1 cellular context compared by ENCODE assay signal in the genomic region with DNA sequence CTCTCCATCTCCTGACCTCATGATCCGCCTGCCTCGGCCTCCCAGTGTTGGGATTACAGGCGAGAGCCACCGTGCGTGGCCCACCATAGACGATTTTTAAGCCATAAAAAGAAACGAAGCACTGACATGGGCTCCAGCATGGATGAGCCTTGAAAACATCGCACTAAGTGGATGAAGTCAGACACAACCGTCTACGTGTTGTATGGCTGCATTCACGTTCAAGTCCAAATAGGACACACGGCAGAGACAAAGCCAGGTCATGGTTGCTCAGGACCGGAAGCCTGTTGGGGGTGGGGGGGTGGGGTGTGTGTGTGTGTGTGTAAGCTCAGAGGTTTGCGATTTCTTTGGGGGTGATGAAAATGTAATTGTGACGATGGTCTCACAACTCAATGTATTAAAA.
TF ChIP-seq lines count a peak whose summit lies in the region.

No MANE protein-coding gene starts in this region.

TF ChIP-seq in WTC11, 78 proteins besides CTCF, POLR2A, EP300 and RAD21 (continued from another document):
- no peak for TF ChIP-seq STAT6 (CRISPR knock-in tag; conservative IDR thresholded peaks at IDR 0.05; ENCODE audit: low read depth)
- no peak for TF ChIP-seq NFATC4 (CRISPR knock-in tag; IDR thresholded peaks at IDR 0.05)
- no peak for TF ChIP-seq MYBL2 (CRISPR knock-in tag; IDR thresholded peaks at IDR 0.05)
- no peak for TF ChIP-seq GTF2I (CRISPR knock-in tag; conservative IDR thresholded peaks at IDR 0.05)
- TF ChIP-seq ZNF317 (CRISPR knock-in tag; IDR thresholded peaks at IDR 0.05; ENCODE audit: borderline replicate concordance, low read depth): no peak
- TF ChIP-seq EMX1 (CRISPR knock-in tag; IDR thresholded peaks at IDR 0.05): no peak
